In genomic region chr11:120945042-120945441, GRCh38 we compare ENCODE assay signal across 17 cellular contexts.
DNase-seq lines count a peak whose midpoint lies in the region; ATAC-seq and TF ChIP-seq lines count a peak whose summit lies in the region.
"Had no signal": no experiment of that assay in that cellular context is flagged by ENCODE, and none has a peak within 500 bp of the region (broad histone marks: within the 10 kb centered on the region; RNA-seq: fewer than 3 reads in every experiment).

No MANE protein-coding gene starts in this region.

- DNase-seq in left ventricle myocardium inferior: no peak
- DNase-seq in heart right ventricle: no peak
- DNase-seq in MV-4-11 (lab: John Stamatoyannopoulos, UW): peak; percentile 9
- DNase-seq in epithelial cell of esophagus (ENCODE audit: low read depth): no peak
- no peak for DNase-seq in omental fat pad (ENCODE audit: low spot score)
- DNase-seq in hypothalamus (lab: John Stamatoyannopoulos, UW): no peak
- DNase-seq in tibial nerve (ENCODE audit: low spot score in 2 of 2): no peak
- DNase-seq: cerebellar nuclear complex, EL, esophagus squamous epithelium, midbrain, NCI-H226, psoas muscle, uterus had no signal

- H3K4me3 ChIP-seq in left ventricle myocardium inferior (no peak overlapping the region), heart right ventricle (no peak overlapping the region), epithelial cell of esophagus (ENCODE audit: low read length) (no peak overlapping the region), tibial nerve (no peak overlapping the region)
- H3K4me3 ChIP-seq: esophagus squamous epithelium, psoas muscle, uterus had no signal

- 79 to 81% methylated on average over 5 of the region's 5 CpGs for WGBS in heart right ventricle, 2 donors
- 78 to 83% methylated on average over 5 of the region's 5 CpGs for WGBS in tibial nerve, 2 donors

- H3K36me3 ChIP-seq in left ventricle myocardium inferior: no peaks in the 10 kb centered on the region
- H3K36me3 ChIP-seq in heart right ventricle: no peaks in the 10 kb centered on the region
- H3K36me3 ChIP-seq in tibial nerve: no peaks in the 10 kb centered on the region
- H3K36me3 ChIP-seq: esophagus squamous epithelium, uterus had no signal

- intact Hi-C loops in left ventricle myocardium inferior (cut with micrococcal nuclease): no loop called here
- intact Hi-C loops in heart right ventricle (cut with DNase I): loop anchor here in 1 of 10 donors (10.0 kb wide), 1 partner anchor 250 kb away; no protein-coding TSS in a partner anchor

- H3K27me3 ChIP-seq in left ventricle myocardium inferior (ENCODE audit: low read depth): peaks cover 84% of the 10 kb centered on the region
- peaks cover 0 to 71% (median 26%) of the 10 kb centered on the region in 7 donors for H3K27me3 ChIP-seq in heart right ventricle
- peaks cover 0 to 10% of the 10 kb centered on the region in 2 donors for H3K27me3 ChIP-seq in tibial nerve
- H3K27me3 ChIP-seq: uterus had no signal

- ATAC-seq in heart right ventricle: no peak
- ATAC-seq in GM18511 (IDR thresholded peaks at IDR 0.05; ENCODE audit: unreplicated experiment): no peak
- no peak for ATAC-seq in omental fat pad (ENCODE audit: low FRiP score)
- ATAC-seq: activated naive CD4-positive, alpha-beta T cell treated with anti-CD3 and anti-CD28 coated beads, Interleukin-2, amount 50 U/mL, for 72 hours; psoas muscle; stimulated activated effector memory CD8-positive, alpha-beta T cell treated with anti-CD3 and anti-CD28 coated beads, Interleukin-12 subunit alpha, Interleukin-12 subunit beta, amount 100 ng/mL, for 72 hours had no signal

- no peak for TF ChIP-seq EP300 in tibial nerve (IDR thresholded peaks at IDR 0.05)

- H3K9me3 ChIP-seq in left ventricle myocardium inferior (replicated peaks) (peaks cover 14% of the 10 kb centered on the region), heart right ventricle (peaks cover 0 to 13% (median 10%) of the 10 kb centered on the region in 11 donors), tibial nerve (peaks cover 0 to 17% (median 0%) of the 10 kb centered on the region in 4 donors)

- H3K4me1 ChIP-seq in left ventricle myocardium inferior (no peaks in the 10 kb centered on the region), heart right ventricle (no peaks in the 10 kb centered on the region), tibial nerve (no peaks in the 10 kb centered on the region)
- H3K4me1 ChIP-seq: esophagus squamous epithelium, psoas muscle, uterus had no signal

- TF ChIP-seq CTCF in left ventricle myocardium inferior (IDR thresholded peaks at IDR 0.05; ENCODE audit: borderline replicate concordance): peak; percentile 24
- TF ChIP-seq CTCF in heart right ventricle (IDR thresholded peaks at IDR 0.05): peak in 3 of 9 donors; percentile 15 to 23 (median 21)
- TF ChIP-seq CTCF in epithelial cell of esophagus (IDR thresholded peaks at IDR 0.05; ENCODE audit: insufficient read depth, low read depth, low read length, missing control alignments): peak; percentile 38
- no peak for TF ChIP-seq CTCF in omental fat pad (IDR thresholded peaks at IDR 0.05)
- no peak for TF ChIP-seq CTCF in tibial nerve (IDR thresholded peaks at IDR 0.05)

- TF ChIP-seq POLR2A in tibial nerve (IDR thresholded peaks at IDR 0.05): no peak

- no peak overlapping the region for H3K27ac ChIP-seq in left ventricle myocardium inferior (replicated peaks)
- no peak overlapping the region for H3K27ac ChIP-seq in heart right ventricle
- no peak overlapping the region for H3K27ac ChIP-seq in tibial nerve
- H3K27ac ChIP-seq: esophagus squamous epithelium, psoas muscle had no signal

Comparison
In these comparisons a context has a peak if more than half of its experiments do, and no peak if none do; other contexts are left out.
1. CTCF ChIP-seq: peak in left ventricle myocardium inferior (single experiment) and epithelial cell of esophagus (single experiment); none in omental fat pad (0 of 3) and tibial nerve (0 of 5).